8 cellular contexts compared by ENCODE assay signal in genomic region chr10:30436200-30436599, GRCh38. TPM values are rescaled to one million over a fixed set of nuclear protein-coding genes. Genes with fewer than 3 reads are reported as not detected.
DNase-seq lines count a peak whose midpoint lies in the region; ATAC-seq and TF ChIP-seq lines count a peak whose summit lies in the region.

No MANE protein-coding gene starts in this region.

- TF ChIP-seq CTCF in epithelial cell of esophagus (IDR thresholded peaks at IDR 0.05; ENCODE audit: insufficient read depth, low read depth, low read length, missing control alignments) (no peak), nephron progenitor cell (IDR thresholded peaks at IDR 0.05) (no peak)

- DNase-seq in activated naive CD4-positive, alpha-beta T cell treated with anti-CD3 and anti-CD28 coated beads for 36 hours: no peak
- no peak for DNase-seq in activated naive CD4-positive, alpha-beta T cell (lab: John Stamatoyannopoulos, UW)
- no peak for DNase-seq in SK-N-MC (ENCODE audit: low read depth, low spot score)
- DNase-seq in epithelial cell of esophagus (ENCODE audit: low read depth): peak; percentile 47
- peak; percentile 38 for DNase-seq in nephron progenitor cell
- no peak for DNase-seq in NCI-H1436 treated with DMSO at 0.1 percent for 48 hours (lab: John Stamatoyannopoulos, UW)
- DNase-seq in NCI-H2196 (lab: John Stamatoyannopoulos, UW; ENCODE audit: unreplicated experiment): no peak

- CTCF ChIA-PET in activated naive CD4-positive, alpha-beta T cell treated with anti-CD3 and anti-CD28 coated beads for 36 hours (lab: Charles Lee): interaction anchor here (0.7 to 1.7 kb wide), 2 partner anchors 96 to 634 kb away, joined by 3 to 12 read pairs; no protein-coding TSS in a partner anchor

- H3K4me3 ChIP-seq in SK-N-MC (peak overlapping the region; percentile 82), epithelial cell of esophagus (ENCODE audit: low read length) (no peak overlapping the region)

- intact Hi-C loops in activated naive CD4-positive, alpha-beta T cell treated with anti-CD3 and anti-CD28 coated beads for 36 hours (cut with micrococcal nuclease): loop anchor here (2.0 to 10.0 kb wide), 4 partner anchors 269 to 1489 kb away; partner anchors contain the start of gene ARHGAP12

- H3K9ac ChIP-seq in SK-N-MC (ENCODE audit: insufficient read length): no peak overlapping the region

- peak overlapping the region; percentile 51 for H3K27ac ChIP-seq in SK-N-MC

- H3K27ac Mint-ChIP-seq in activated naive CD4-positive, alpha-beta T cell treated with anti-CD3 and anti-CD28 coated beads for 36 hours: peak overlapping the region; percentile 38
- H3K27ac Mint-ChIP-seq in nephron progenitor cell: peak overlapping the region; percentile 38

- no peaks in the 10 kb centered on the region for H3K36me3 ChIP-seq in SK-N-MC (ENCODE audit: insufficient read depth, low read length)

- peaks cover 25% of the 10 kb centered on the region for H3K36me3 Mint-ChIP-seq in activated naive CD4-positive, alpha-beta T cell treated with anti-CD3 and anti-CD28 coated beads for 36 hours (ENCODE audit: low read depth)
- H3K36me3 Mint-ChIP-seq in nephron progenitor cell (ENCODE audit: low read depth): peaks cover 17% of the 10 kb centered on the region

- H3K4me3 Mint-ChIP-seq in activated naive CD4-positive, alpha-beta T cell treated with anti-CD3 and anti-CD28 coated beads for 36 hours: peak overlapping the region; percentile 73
- H3K4me3 Mint-ChIP-seq in nephron progenitor cell: peak overlapping the region; percentile 92

- H3K27me3 Mint-ChIP-seq in activated naive CD4-positive, alpha-beta T cell treated with anti-CD3 and anti-CD28 coated beads for 36 hours (ENCODE audit: low read depth): no peaks in the 10 kb centered on the region
- peaks cover 3% of the 10 kb centered on the region for H3K27me3 Mint-ChIP-seq in nephron progenitor cell (ENCODE audit: low read depth, poor library complexity)

- no peaks in the 10 kb centered on the region for H3K9me3 ChIP-seq in SK-N-MC (ENCODE audit: low read depth, low read length)

- H3K4me1 Mint-ChIP-seq in activated naive CD4-positive, alpha-beta T cell treated with anti-CD3 and anti-CD28 coated beads for 36 hours (ENCODE audit: low read depth): peaks cover 43% of the 10 kb centered on the region
- peaks cover 61% of the 10 kb centered on the region for H3K4me1 Mint-ChIP-seq in nephron progenitor cell

- no peaks in the 10 kb centered on the region for H3K9me3 Mint-ChIP-seq in activated naive CD4-positive, alpha-beta T cell treated with anti-CD3 and anti-CD28 coated beads for 36 hours
- H3K9me3 Mint-ChIP-seq in nephron progenitor cell: no peaks in the 10 kb centered on the region

- no peak for ATAC-seq in GM21360 (IDR thresholded peaks at IDR 0.05; ENCODE audit: unreplicated experiment)

RNA-seq across cellular contexts. Expression of gene MAP3K8, which starts 2.2 kb away (rescaled TPM):
- total RNA-seq in activated naive CD4-positive, alpha-beta T cell treated with anti-CD3 and anti-CD28 coated beads for 36 hours: 10 to 100 TPM; 13.6 to 14.5 TPM

Comparison
In these comparisons a context has a peak if more than half of its experiments do, and no peak if none do; other contexts are left out.
1. DNase-seq: peak in epithelial cell of esophagus (single experiment) and nephron progenitor cell (single experiment); none in activated naive CD4-positive, alpha-beta T cell treated with anti-CD3 and anti-CD28 coated beads for 36 hours (single experiment), activated naive CD4-positive, alpha-beta T cell (0 of 4), SK-N-MC (single experiment), NCI-H1436 treated with DMSO at 0.1 percent for 48 hours (single experiment) and NCI-H2196 (single experiment).